In genomic region chr16:28292731-28293588, GRCh38 we compare ENCODE assay signal across 8 cellular contexts. TPM values are rescaled to one million over a fixed set of nuclear protein-coding genes. Genes with fewer than 3 reads are reported as not detected.
DNase-seq lines count a peak whose midpoint lies in the region; ATAC-seq, FAIRE-seq and TF ChIP-seq lines count a peak whose summit lies in the region.

No MANE protein-coding gene starts in this region.

- H3K36me3 ChIP-seq in heart right ventricle (no peaks in the 10 kb centered on the region), bronchial epithelial cell (ENCODE audit: control insufficient read depth, insufficient read depth, low read length) (no peaks in the 10 kb centered on the region), mucosa of descending colon (ENCODE audit: low read depth) (no peaks in the 10 kb centered on the region)

- intact Hi-C loops in heart right ventricle (cut with DNase I): no loop called here
- intact Hi-C loops in Right ventricle myocardium inferior (cut with DNase I): no loop called here
- intact Hi-C loops in mucosa of descending colon (cut with DNase I, micrococcal nuclease): no loop called here

- H3K4me1 ChIP-seq in heart right ventricle (peaks cover 0 to 18% (median 9%) of the 10 kb centered on the region in 9 donors), mucosa of descending colon (ENCODE audit: low read depth) (peaks cover 15% of the 10 kb centered on the region)

- 1 to 2% methylated on average over 58 to 60 of the region's 60 CpGs for WGBS in heart right ventricle, 2 donors

- no peak for FAIRE-seq in bronchial epithelial cell (lab: Jason Lieb, UNC)

- H3K4me3 ChIP-seq in heart right ventricle: peak overlapping the region in 9 of 10 donors; percentile 40 to 69 (median 55)
- peak overlapping the region; percentile 36 for H3K4me3 ChIP-seq in bronchial epithelial cell (ENCODE audit: low read depth, low read length)
- no peak overlapping the region for H3K4me3 ChIP-seq in mucosa of descending colon

- H3K9me3 ChIP-seq in heart right ventricle: no peaks in the 10 kb centered on the region
- H3K9me3 ChIP-seq in mucosa of descending colon: no peaks in the 10 kb centered on the region

- H3K27ac ChIP-seq in heart right ventricle: peak overlapping the region in 2 of 10 donors; percentile 41 to 68

- H3K27me3 ChIP-seq in heart right ventricle: peaks cover 0 to 23% (median 14%) of the 10 kb centered on the region in 7 donors
- peaks cover 22% of the 10 kb centered on the region for H3K27me3 ChIP-seq in bronchial epithelial cell (ENCODE audit: control insufficient read depth, insufficient read depth, low read length)

- ATAC-seq in heart right ventricle: peak in 2 of 8 donors; percentile 5 to 28
- ATAC-seq in Right ventricle myocardium inferior: no peak
- no peak for ATAC-seq in mucosa of descending colon
- ATAC-seq in HG03571 (IDR thresholded peaks at IDR 0.05; ENCODE audit: unreplicated experiment): no peak

- TF ChIP-seq CTCF in heart right ventricle (IDR thresholded peaks at IDR 0.05): no peak
- TF ChIP-seq CTCF in bronchial epithelial cell (IDR thresholded peaks at IDR 0.05; ENCODE audit: insufficient read depth, low read length, severe bottlenecking): no peak
- TF ChIP-seq CTCF in mucosa of descending colon (IDR thresholded peaks at IDR 0.05): no peak

- no peak for DNase-seq in heart right ventricle
- no peak for DNase-seq in Right ventricle myocardium inferior (ENCODE audit: missing footprints)
- peak; percentile 87 for DNase-seq in NCI-H510A treated with DMSO at 0.1 percent for 48 hours (lab: John Stamatoyannopoulos, UW)
- DNase-seq in bronchial epithelial cell (ENCODE audit: low read depth): no peak
- peak; percentile 17 to 58 (median 40) for DNase-seq in mucosa of descending colon
- no peak for DNase-seq in midbrain (lab: John Stamatoyannopoulos, UW)
- DNase-seq in AG08395 (ENCODE audit: low spot score): no peak

RNA-seq across cellular contexts. Expression of gene SBK1, which starts 0.6 kb away (rescaled TPM):
- 1 to 10 TPM; 1.1 to 7.0 (median 3.4) TPM for total RNA-seq in heart right ventricle
- 1 to 10 TPM in 1 of 2 donors, under 1 TPM in 1; 0.38 to 2.9 TPM for polyA plus RNA-seq in heart right ventricle
- total RNA-seq in Right ventricle myocardium inferior: 1.4 TPM
- under 0.01 TPM in 2 replicates for total RNA-seq in bronchial epithelial cell
- total RNA-seq in mucosa of descending colon: 1 to 10 TPM in 1 of 3 donors, under 1 TPM in 2; 0.28 to 1.8 (median 0.52) TPM

Comparison
In these comparisons a context has a peak if more than half of its experiments do, and no peak if none do; other contexts are left out.
1. DNase-seq: peak in NCI-H510A treated with DMSO at 0.1 percent for 48 hours (single experiment) and mucosa of descending colon (3 of 3); none in heart right ventricle (0 of 2), Right ventricle myocardium inferior (single experiment), bronchial epithelial cell (single experiment), midbrain (single experiment) and AG08395 (single experiment).